10 cellular contexts compared by ENCODE assay signal in genomic region chrX:139739138-139739537, GRCh38. TPM values are rescaled to one million over a fixed set of nuclear protein-coding genes. Genes with fewer than 3 reads are reported as not detected.
A peak's percentile ranks its signal among the peaks of the same experiment; 100 is the strongest.
DNase-seq lines count a peak whose midpoint lies in the region; ATAC-seq, FAIRE-seq and TF ChIP-seq lines count a peak whose summit lies in the region.
"Had no signal": no experiment of that assay in that cellular context is flagged by ENCODE, and none has a peak within 500 bp of the region (broad histone marks: within the 10 kb centered on the region; RNA-seq: fewer than 3 reads in every experiment).

No MANE protein-coding gene starts in this region.

- CTCF ChIA-PET in endothelial cell of umbilical vein (lab: Charles Lee): interaction anchor here (1.3 kb wide), 1 partner anchor 11 kb away, joined by 3 read pairs; no protein-coding TSS in a partner anchor

- H3K27me3 ChIP-seq in endothelial cell of umbilical vein (ENCODE audit: control insufficient read depth in 2 of 2, insufficient read depth in 2 of 2, low read length in 2 of 2): no peaks in the 10 kb centered on the region

- no peaks in the 10 kb centered on the region for H4K20me1 ChIP-seq in endothelial cell of umbilical vein (replicated peaks; ENCODE audit: control insufficient read depth, extremely low read depth, insufficient read depth, low read length)

- peak; percentile 4 for DNase-seq in GM10266 (ENCODE audit: extremely low spot score)
- DNase-seq in endothelial cell of umbilical vein (ENCODE audit: low read depth, low spot score): peak; percentile 44
- DNase-seq in iPS-NIHi7 (ENCODE audit: extremely low spot score): no peak
- DNase-seq in SW 1271 (lab: John Stamatoyannopoulos, UW): no peak
- no peak for DNase-seq in NCI-H510A (lab: John Stamatoyannopoulos, UW)
- DNase-seq: nephron progenitor cell had no signal

- dilution Hi-C loops in endothelial cell of umbilical vein (cut with MboI; ENCODE audit: extremely low pct_ligation_motif_present, low sequenced_read_pairs): no loop called here

- H3K4me1 ChIP-seq in endothelial cell of umbilical vein (ENCODE audit: control insufficient read depth, extremely low read depth, insufficient read depth, low read length): peaks cover 20% of the 10 kb centered on the region

- H3K4me2 ChIP-seq in endothelial cell of umbilical vein (ENCODE audit: insufficient read depth, low read length): peak overlapping the region; percentile 55

- no TSS peak for BruUV-seq in endothelial cell of umbilical vein (replicated peaks; lab: Mats Ljungman, UMichigan)

- no peak overlapping the region for H3K4me3 ChIP-seq in endothelial cell of umbilical vein (replicated peaks in 1 of 3; ENCODE audit: insufficient read depth in 1 of 3, low read depth in 1 of 3, low read length in 3 of 3)

- peak overlapping the region; percentile 63 for H3K27ac ChIP-seq in endothelial cell of umbilical vein (ENCODE audit: insufficient read depth, low read depth, low read length)
- H3K27ac ChIP-seq: HL-60 had no signal

- H2AFZ ChIP-seq in endothelial cell of umbilical vein (ENCODE audit: low read depth, low read length): no peak overlapping the region

- no peaks in the 10 kb centered on the region for H3K9me1 ChIP-seq in endothelial cell of umbilical vein (replicated peaks; ENCODE audit: control insufficient read depth, extremely low read depth, insufficient read depth, low read length)

- no peaks in the 10 kb centered on the region for H3K79me2 ChIP-seq in endothelial cell of umbilical vein (ENCODE audit: control insufficient read depth, insufficient read depth, low read length)

- intact Hi-C loops in endothelial cell of umbilical vein (cut with micrococcal nuclease): loop anchor here (2.0 to 10.0 kb wide), 2 partner anchors 18 to 196 kb away; partner anchors contain the start of gene ATP11C

- TF ChIP-seq CTCF in GM10266 (IDR thresholded peaks at IDR 0.05; ENCODE audit: control insufficient read depth, insufficient read depth, low read depth, missing control alignments) (no peak), endothelial cell of umbilical vein (IDR thresholded peaks at IDR 0.05; ENCODE audit: extremely low read depth in 1 of 2, insufficient read depth in 1 of 2, low read depth in 1 of 2, low read length in 2 of 2) (no peak)

- POLR2A ChIA-PET in endothelial cell of umbilical vein (lab: Charles Lee): no interaction called here

- H3K9me3 ChIP-seq in endothelial cell of umbilical vein (replicated peaks; ENCODE audit: control insufficient read depth, insufficient read depth, low read length): no peaks in the 10 kb centered on the region

- peak; percentile 94 for FAIRE-seq in endothelial cell of umbilical vein (lab: Jason Lieb, UNC)

- H3K9ac ChIP-seq in endothelial cell of umbilical vein (replicated peaks; ENCODE audit: extremely low read depth, insufficient read depth, low read length): no peak overlapping the region

- TF ChIP-seq POLR2A in endothelial cell of umbilical vein (IDR thresholded peaks at IDR 0.05; ENCODE audit: low read depth, low read length): no peak

- peak; percentile 98 for ATAC-seq in GM21515 (IDR thresholded peaks at IDR 0.05; ENCODE audit: unreplicated experiment)
- ATAC-seq in HG03575 (IDR thresholded peaks at IDR 0.05; ENCODE audit: extremely low read depth, insufficient number of reproducible peaks, low FRiP score, unreplicated experiment): peak; percentile 74
- no peak for ATAC-seq in SK-N-SH treated with all-trans-retinoic acid at 6 μM for 48 hours

- no peaks in the 10 kb centered on the region for H3K36me3 ChIP-seq in endothelial cell of umbilical vein (ENCODE audit: control insufficient read depth in 2 of 2, extremely low read depth in 1 of 2, insufficient read depth in 2 of 2, low read length in 2 of 2)

TF ChIP-seq in endothelial cell of umbilical vein, 7 proteins besides CTCF, POLR2A, EP300 and RAD21:
- TF ChIP-seq JUN (IDR thresholded peaks at IDR 0.05; ENCODE audit: borderline replicate concordance, insufficient read depth, insufficient read length, low read depth) (no peak), POLR2AphosphoS5 (IDR thresholded peaks at IDR 0.05; ENCODE audit: insufficient read depth, low read depth, low read length) (peak; percentile 40), FOS (IDR thresholded peaks at IDR 0.05; ENCODE audit: borderline replicate concordance, insufficient read depth, low read length) (peak; percentile 55)

TF ChIP-seq in SK-N-SH treated with all-trans-retinoic acid at 6 μM for 48 hours, 23 proteins besides CTCF, POLR2A, EP300 and RAD21:
- no peak for TF ChIP-seq ZFP30 (CRISPR knock-in tag; IDR thresholded peaks at IDR 0.05)
- no peak for TF ChIP-seq ZC3H10 (CRISPR knock-in tag; IDR thresholded peaks at IDR 0.05)
- TF ChIP-seq RARB (CRISPR knock-in tag; IDR thresholded peaks at IDR 0.05): no peak
- no peak for TF ChIP-seq ZNF8 (CRISPR knock-in tag; IDR thresholded peaks at IDR 0.05)
- no peak for TF ChIP-seq TOX (CRISPR knock-in tag; IDR thresholded peaks at IDR 0.05; ENCODE audit: borderline replicate concordance)
- TF ChIP-seq BACH2 (CRISPR knock-in tag; IDR thresholded peaks at IDR 0.05; ENCODE audit: borderline replicate concordance): no peak
- TF ChIP-seq ZFP3 (CRISPR knock-in tag; IDR thresholded peaks at IDR 0.05): no peak

RNA-seq across cellular contexts. Expression of gene MCF2, which starts 31.2 kb away (rescaled TPM):
- total RNA-seq in endothelial cell of umbilical vein: 0.13 TPM in 1 of 2 replicates, not detected in the other
- not detected in 2 replicates for polyA plus RNA-seq in endothelial cell of umbilical vein
- not detected in 2 replicates for polyA plus RNA-seq in endothelial cell of umbilical vein (2011; cell fraction: cytosol; rRNA removed)
- polyA plus RNA-seq in endothelial cell of umbilical vein (2011; cell fraction: nucleus; rRNA removed): 0.13 and 0.30 TPM in 2 replicates
- polyA plus RNA-seq in endothelial cell of umbilical vein (2012): not detected in 2 replicates
- not detected in 2 replicates for polyA minus RNA-seq in endothelial cell of umbilical vein
- polyA minus RNA-seq in endothelial cell of umbilical vein (2011; cell fraction: cytosol; rRNA and poly(A)+ RNA removed): not detected
- 0.34 TPM in 1 of 2 replicates, not detected in the other for polyA minus RNA-seq in endothelial cell of umbilical vein (2011; cell fraction: nucleus; rRNA and poly(A)+ RNA removed)

Comparison
In these comparisons a context has a peak if more than half of its experiments do, and no peak if none do; other contexts are left out.
1. DNase-seq: peak in GM10266 (single experiment) and endothelial cell of umbilical vein (single experiment); none in iPS-NIHi7 (single experiment), SW 1271 (0 of 2) and NCI-H510A (single experiment).